Comparison of ENCODE assay signal across 17 cellular contexts in the genomic region with DNA sequence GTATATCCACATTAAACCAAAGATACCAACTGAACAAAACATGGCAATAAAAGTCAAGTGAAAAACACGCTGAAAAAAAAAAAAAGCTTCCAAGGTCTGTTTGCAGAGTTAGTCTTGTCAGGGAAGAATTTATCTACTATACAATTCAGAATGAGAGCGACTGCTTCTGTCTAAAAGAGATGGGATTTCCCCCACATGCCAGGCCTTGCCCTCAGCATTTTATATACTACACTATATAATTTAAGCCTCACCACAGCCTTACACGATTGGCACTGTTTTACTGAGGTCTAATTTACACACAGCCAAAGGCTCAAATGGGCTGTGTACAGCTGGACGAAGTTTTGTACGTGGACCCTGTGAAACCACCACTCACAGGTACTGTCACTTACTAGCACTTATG.
A peak's percentile ranks its signal among the peaks of the same experiment; 100 is the strongest.
DNase-seq lines count a peak whose midpoint lies in the region; ATAC-seq and FAIRE-seq lines count a peak whose summit lies in the region.
"Had no signal": no experiment of that assay in that cellular context is flagged by ENCODE, and none has a peak within 500 bp of the region (broad histone marks: within the 10 kb centered on the region; RNA-seq: fewer than 3 reads in every experiment).

No MANE protein-coding gene starts in this region.

- no peaks in the 10 kb centered on the region for H3K36me3 ChIP-seq in CD4-positive, alpha-beta memory T cell (ENCODE audit: insufficient read depth, low read length)
- no peaks in the 10 kb centered on the region for H3K36me3 ChIP-seq in trophoblast cell (ENCODE audit: control insufficient read depth in 1 of 2, insufficient read depth in 2 of 2, low read length in 2 of 2)

- H3K79me2 ChIP-seq in trophoblast cell (ENCODE audit: control insufficient read depth, insufficient read depth, low read length, poor library complexity), result peaks cover 9% of the 10 kb centered on the region

- H3K27ac Mint-ChIP-seq in CD4-positive, alpha-beta memory T cell, result peak overlapping the region; percentile 53 to 90 (median 86)
- H3K27ac Mint-ChIP-seq in activated naive CD8-positive, alpha-beta T cell, result peak overlapping the region; percentile 96

- H3K27ac ChIP-seq in CD4-positive, alpha-beta memory T cell (ENCODE audit: low read depth, low read length), result peak overlapping the region; percentile 39
- no peak overlapping the region for H3K27ac ChIP-seq in trophoblast cell (ENCODE audit: low read depth, low read length)

- H3K36me3 Mint-ChIP-seq in CD4-positive, alpha-beta memory T cell, result no peaks in the 10 kb centered on the region
- H3K36me3 Mint-ChIP-seq in activated naive CD8-positive, alpha-beta T cell, result no peaks in the 10 kb centered on the region

- H3K9me3 ChIP-seq in CD4-positive, alpha-beta memory T cell (ENCODE audit: control insufficient read depth in 1 of 2, low read length in 2 of 2), result no peaks in the 10 kb centered on the region
- H3K9me3 ChIP-seq in trophoblast cell (ENCODE audit: insufficient read depth, low read depth, low read length), result no peaks in the 10 kb centered on the region

- no peak for DNase-seq in CD4-positive, alpha-beta memory T cell
- DNase-seq in GM19239 (ENCODE audit: insufficient read length, low spot score) (no peak), trophoblast cell (no peak), HTR-8/SVneo (ENCODE audit: insufficient read length, low spot score) (no peak)
- DNase-seq in stimulated activated CD4-positive, alpha-beta T cell treated with anti-CD3 and anti-CD28 coated beads, Interleukin-4, amount 100 ng/mL, for 24 hours, result no peak
- DNase-seq: activated CD4-positive, CD25-positive, alpha-beta regulatory T cell treated with anti-CD3 and anti-CD28 coated beads, Interleukin-2, amount 50 U/mL, for 72 hours; AML-193; cortex of kidney; DMS 273 treated with DMSO at 0.1 percent for 48 hours; NCI-H146; NCI-H226; NK-92 treated with Interleukin-12 subunit alpha and Interleukin-12 subunit beta, amount 100 ng/mL, for 24 hours had no signal

- intact Hi-C loops in CD4-positive, alpha-beta memory T cell (cut with micrococcal nuclease), result no loop called here

- H2BK120ac ChIP-seq in trophoblast cell (ENCODE audit: insufficient read depth, low read length, poor library complexity), result no peak overlapping the region

- no peak overlapping the region for H3K4me2 ChIP-seq in trophoblast cell (ENCODE audit: low read length)

- no peak overlapping the region for H4K12ac ChIP-seq in trophoblast cell (ENCODE audit: low read depth, low read length)

- no peaks in the 10 kb centered on the region for H3K9me3 Mint-ChIP-seq in CD4-positive, alpha-beta memory T cell
- H3K9me3 Mint-ChIP-seq in activated naive CD8-positive, alpha-beta T cell (ENCODE audit: low read depth), result no peaks in the 10 kb centered on the region
- H3K9me3 Mint-ChIP-seq: T-helper 1 cell treated with Interleukin-12 subunit alpha and Interleukin-12 subunit beta and Interleukin-4 antibody, amounts not matched to agents 30 μg/mL and 1 μg/mL, for 36 hours had no signal

- CTCF ChIA-PET in CD4-positive, alpha-beta memory T cell (lab: Charles Lee; ENCODE audit: partially characterized antibody), result interaction anchor here (0.7 to 2.1 kb wide), 4 partner anchors 9 to 530 kb away, joined by 3 to 5 read pairs (median 4); no protein-coding TSS in a partner anchor

- no peak for ATAC-seq in GM19324 (IDR thresholded peaks at IDR 0.05; ENCODE audit: low FRiP score, unreplicated experiment)
- ATAC-seq in HG02642 (IDR thresholded peaks at IDR 0.05; ENCODE audit: poor library complexity, unreplicated experiment), result no peak

- no peak overlapping the region for H2BK5ac ChIP-seq in trophoblast cell (ENCODE audit: low read depth, low read length, poor library complexity)

- no CpG with 5 or more reads among the region's 5 CpGs for WGBS in trophoblast cell (ENCODE audit: extremely low coverage, insufficient coverage, insufficient read length)

- FAIRE-seq in GM19239 (lab: Jason Lieb, UNC) (peak; percentile 71), HTR-8/SVneo (lab: Jason Lieb, UNC) (no peak)

- H3K18ac ChIP-seq in trophoblast cell (ENCODE audit: low read length), result no peak overlapping the region

- H3K4ac ChIP-seq in trophoblast cell (ENCODE audit: low read depth, low read length), result peak overlapping the region; percentile 23

- H3K27me3 Mint-ChIP-seq in CD4-positive, alpha-beta memory T cell, result no peaks in the 10 kb centered on the region
- no peaks in the 10 kb centered on the region for H3K27me3 Mint-ChIP-seq in activated naive CD8-positive, alpha-beta T cell

- POLR2A ChIA-PET in CD4-positive, alpha-beta memory T cell (lab: Charles Lee; ENCODE audit: partially characterized antibody), result interaction anchor here (0.8 to 1.2 kb wide), 5 partner anchors 9 to 115 kb away, joined by 3 to 5 read pairs (median 3); no protein-coding TSS in a partner anchor

- no peak overlapping the region for H3K4me3 ChIP-seq in CD4-positive, alpha-beta memory T cell (ENCODE audit: low read length in 2 of 2)
- no peak overlapping the region for H3K4me3 ChIP-seq in trophoblast cell (ENCODE audit: low read depth, low read length)
- H3K4me3 ChIP-seq: lung had no signal

- no peak overlapping the region for H3K23ac ChIP-seq in trophoblast cell (ENCODE audit: low read length)

- H2AFZ ChIP-seq in trophoblast cell (ENCODE audit: insufficient read depth, low read length, poor library complexity), result no peak overlapping the region

- H3K4me3 Mint-ChIP-seq in CD4-positive, alpha-beta memory T cell, result peak overlapping the region; percentile 36 to 73 (median 67)
- H3K4me3 Mint-ChIP-seq in activated naive CD8-positive, alpha-beta T cell, result peak overlapping the region; percentile 79
- H3K4me3 Mint-ChIP-seq: T-helper 1 cell treated with Interleukin-12 subunit alpha and Interleukin-12 subunit beta and Interleukin-4 antibody, amounts not matched to agents 30 μg/mL and 1 μg/mL, for 36 hours had no signal

- H3K79me1 ChIP-seq in trophoblast cell (ENCODE audit: low read length), result peaks cover 5% of the 10 kb centered on the region

- no peak overlapping the region for H4K8ac ChIP-seq in trophoblast cell (ENCODE audit: low read depth, low read length)

- no peaks in the 10 kb centered on the region for H3K27me3 ChIP-seq in CD4-positive, alpha-beta memory T cell (ENCODE audit: insufficient read depth, low read length)
- H3K27me3 ChIP-seq in trophoblast cell (ENCODE audit: insufficient read depth, low read length), result no peaks in the 10 kb centered on the region

- peaks cover 98% of the 10 kb centered on the region for H3K4me1 ChIP-seq in CD4-positive, alpha-beta memory T cell (ENCODE audit: insufficient read depth, low read length)
- peaks cover 8 to 22% of the 10 kb centered on the region in 2 experiments for H3K4me1 ChIP-seq in trophoblast cell (ENCODE audit: control insufficient read depth in 1 of 2, insufficient read depth in 2 of 2, low read length in 2 of 2)

- no peak overlapping the region for H4K91ac ChIP-seq in trophoblast cell (ENCODE audit: low read depth, low read length)

- no peak overlapping the region for H2AK5ac ChIP-seq in trophoblast cell (ENCODE audit: low read length)

- peaks cover 72 to 94% (median 86%) of the 10 kb centered on the region in 4 donors for H3K4me1 Mint-ChIP-seq in CD4-positive, alpha-beta memory T cell
- peaks cover 97% of the 10 kb centered on the region for H3K4me1 Mint-ChIP-seq in activated naive CD8-positive, alpha-beta T cell (ENCODE audit: low read depth)

- H3K9ac ChIP-seq in trophoblast cell (ENCODE audit: low read length), result no peak overlapping the region

- no peak overlapping the region for H3K14ac ChIP-seq in trophoblast cell (ENCODE audit: low read length)

- H2BK12ac ChIP-seq in trophoblast cell (ENCODE audit: low read length), result no peak overlapping the region
